ENCODE assay signal across 1 cellular context in genomic region chr2:3780477-3781402, GRCh38.
TF ChIP-seq lines count a peak whose summit lies in the region.

No MANE protein-coding gene starts in this region.

TF ChIP-seq in SK-N-SH treated with all-trans-retinoic acid at 6 μM for 48 hours, 23 proteins besides CTCF, POLR2A, EP300 and RAD21 (continued from another document):
- TF ChIP-seq ZFP30 (CRISPR knock-in tag; IDR thresholded peaks at IDR 0.05) (no peak), ZNF8 (CRISPR knock-in tag; IDR thresholded peaks at IDR 0.05) (no peak)
TF ChIP-seq in SK-N-SH treated with all-trans-retinoic acid at 6 μM for 48 hours: peak in this region for 0.
